ENCODE assay signal across 15 cellular contexts in the genomic region with DNA sequence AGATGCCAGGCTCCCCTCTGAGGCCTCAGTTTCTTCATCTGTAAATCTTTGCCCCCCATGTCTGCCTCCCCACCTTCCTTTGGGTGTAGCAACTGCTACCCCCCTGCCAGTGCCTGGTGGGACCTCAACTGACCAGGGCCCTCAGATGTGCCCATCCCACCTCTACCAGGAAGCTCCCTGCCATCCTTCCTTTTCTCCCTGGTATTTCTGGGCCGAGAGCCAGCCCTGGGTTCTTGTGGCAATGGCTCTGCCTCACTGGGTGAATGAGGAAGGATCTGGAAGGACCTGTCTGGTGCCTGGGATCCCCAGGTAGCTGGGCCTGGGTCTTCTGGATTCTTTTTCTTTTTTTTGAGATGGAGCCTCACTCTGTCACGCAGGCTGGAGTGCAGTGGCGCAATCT. TPM values are rescaled to one million over a fixed set of nuclear protein-coding genes. Genes with fewer than 3 reads are reported as not detected.
"Had no signal": no experiment of that assay in that cellular context is flagged by ENCODE, and none has a peak within 500 bp of the region (broad histone marks: within the 10 kb centered on the region; RNA-seq: fewer than 3 reads in every experiment).

No MANE protein-coding gene starts in this region.

- H3K36me3 ChIP-seq: ascending aorta had no signal

- H3K4me2 ChIP-seq: hepatocyte had no signal

- H3K4me3 ChIP-seq: ascending aorta, hepatocyte, lung, testis had no signal

- H3K27me3 ChIP-seq: ascending aorta, hepatocyte, testis had no signal

- H3K4me3 Mint-ChIP-seq: activated B cell treated with CpG ODN at 0.5 μM for 24 hours; activated CD4-positive, alpha-beta T cell treated with anti-CD3 and anti-CD28 coated beads, Interleukin-2, amount 10 ng/mL, durations not matched to agents 24 days and 14 days; activated naive CD8-positive, alpha-beta T cell treated with anti-CD3 and anti-CD28 coated beads, Interleukin-2, amount 50 U/mL, for 24 hours; nephron progenitor cell; T-helper 1 cell treated with Interleukin-12 subunit alpha and Interleukin-12 subunit beta and Interleukin-4 antibody, amounts not matched to agents 30 μg/mL and 1 μg/mL, for 36 hours had no signal

- H3K27ac ChIP-seq: ascending aorta, hepatocyte, testis had no signal

- H3K27ac Mint-ChIP-seq: activated B cell treated with CpG ODN at 0.5 μM for 24 hours; activated CD4-positive, alpha-beta T cell treated with anti-CD3 and anti-CD28 coated beads, Interleukin-2, amount 10 ng/mL, durations not matched to agents 24 days and 14 days; activated naive CD8-positive, alpha-beta T cell treated with anti-CD3 and anti-CD28 coated beads, Interleukin-2, amount 50 U/mL, for 24 hours; nephron progenitor cell; T-helper 1 cell treated with Interleukin-12 subunit alpha and Interleukin-12 subunit beta and Interleukin-4 antibody, amounts not matched to agents 30 μg/mL and 1 μg/mL, for 36 hours had no signal

- DNase-seq: activated B cell treated with CpG ODN at 0.5 μM for 24 hours; activated CD4-positive, alpha-beta T cell treated with anti-CD3 and anti-CD28 coated beads, Interleukin-2, amount 10 ng/mL, durations not matched to agents 24 days and 14 days; activated CD8-positive, alpha-beta memory T cell treated with anti-CD3 and anti-CD28 coated beads for 24 hours; activated naive CD4-positive, alpha-beta T cell treated with Interleukin-2 at 50 U/mL for 16 hours; activated naive CD8-positive, alpha-beta T cell treated with anti-CD3 and anti-CD28 coated beads, Interleukin-2, amount 50 U/mL, for 24 hours; effector CD4-positive, alpha-beta T cell; kidney glomerular epithelial cell; nephron progenitor cell; stimulated activated CD4-positive, alpha-beta T cell treated with anti-CD3 and anti-CD28 coated beads, Interleukin-2, amount 100 ng/mL, for 48 hours; stimulated activated naive CD8-positive, alpha-beta T cell treated with anti-CD3 and anti-CD28 coated beads, Interleukin-15, Interleukin-2, amounts not matched to agents 100 U/mL and 50 U/mL, for 24 hours; testis had no signal

- ATAC-seq: activated naive CD8-positive, alpha-beta T cell treated with anti-CD3 and anti-CD28 coated beads, Interleukin-2, amount 50 U/mL, for 24 hours; stimulated activated naive CD8-positive, alpha-beta T cell treated with anti-CD3 and anti-CD28 coated beads, Interleukin-15, Interleukin-2, amounts not matched to agents 100 U/mL and 50 U/mL, for 24 hours had no signal

- H3K9me3 Mint-ChIP-seq: activated B cell treated with CpG ODN at 0.5 μM for 24 hours; activated CD4-positive, alpha-beta T cell treated with anti-CD3 and anti-CD28 coated beads, Interleukin-2, amount 10 ng/mL, durations not matched to agents 24 days and 14 days; activated naive CD8-positive, alpha-beta T cell treated with anti-CD3 and anti-CD28 coated beads, Interleukin-2, amount 50 U/mL, for 24 hours; T-helper 1 cell treated with Interleukin-12 subunit alpha and Interleukin-12 subunit beta and Interleukin-4 antibody, amounts not matched to agents 30 μg/mL and 1 μg/mL, for 36 hours had no signal

- H3K9me3 ChIP-seq: ascending aorta, testis had no signal

- H2AFZ ChIP-seq: hepatocyte had no signal

RNA-seq across cellular contexts. Expression of a gene that starts 7.8 kb away (rescaled TPM):
- total RNA-seq: activated B cell treated with CpG ODN at 0.5 μM for 24 hours had no signal
